14 cellular contexts compared by ENCODE assay signal in the genomic region with DNA sequence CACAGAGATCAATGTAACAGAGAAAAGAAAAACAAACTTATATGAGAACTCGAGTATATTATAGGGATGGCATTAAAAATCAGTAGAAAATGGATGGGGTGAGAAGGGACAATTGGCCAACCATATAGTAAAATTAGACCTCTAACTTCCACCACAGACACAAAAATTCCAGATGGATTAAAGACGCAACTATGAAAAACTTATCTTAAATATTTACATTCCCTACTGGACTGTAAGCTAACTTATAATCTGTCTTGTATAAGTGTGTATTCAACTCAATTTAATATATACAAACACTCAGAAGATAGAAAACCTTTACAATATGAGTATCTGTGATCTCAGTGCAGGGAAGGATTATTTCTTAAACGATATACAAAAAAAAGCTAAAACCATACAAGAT. TPM values are rescaled to one million over a fixed set of nuclear protein-coding genes. Genes with fewer than 3 reads are reported as not detected.
DNase-seq lines count a peak whose midpoint lies in the region; ATAC-seq and TF ChIP-seq lines count a peak whose summit lies in the region.
"Had no signal": no experiment of that assay in that cellular context is flagged by ENCODE, and none has a peak within 500 bp of the region (broad histone marks: within the 10 kb centered on the region; RNA-seq: fewer than 3 reads in every experiment).

No MANE protein-coding gene starts in this region.

- intact Hi-C loops in Caco-2 (cut with micrococcal nuclease; ENCODE audit: unreplicated experiment), result no loop called here
- intact Hi-C loops in activated T-helper 1 cell treated with anti-CD3 and anti-CD28 coated beads, Interleukin-12 subunit alpha, Interleukin-12 subunit beta, Interleukin-2, Interleukin-4 antibody, amounts not matched to agents 30 ng/mL and 10 ng/mL and 1 ng/mL, durations not matched to agents 14 hours and 24 hours and 36 hours (cut with micrococcal nuclease), result loop anchor here (10.0 kb wide), 3 partner anchors 307 to 1633 kb away; a partner anchor contains a TSS

- WGBS in mesenchymal stem cell, result no CpG with 5 or more reads among the region's 3 CpGs

- peak overlapping the region; percentile 87 for H3K4me2 ChIP-seq in BLaER1
- no peak overlapping the region for H3K4me2 ChIP-seq in mesenchymal stem cell (ENCODE audit: low read length, poor library complexity, severe bottlenecking)

- no peak overlapping the region for H4K91ac ChIP-seq in mesenchymal stem cell (ENCODE audit: low read length)

- H3K79me1 ChIP-seq in mesenchymal stem cell (replicated peaks; ENCODE audit: low read length, poor library complexity, severe bottlenecking), result peaks cover 14% of the 10 kb centered on the region

- TF ChIP-seq CTCF in Caco-2 (IDR thresholded peaks at IDR 0.05; ENCODE audit: insufficient read depth in 1 of 2, low read depth in 1 of 2, low read length in 1 of 2, severe bottlenecking in 1 of 2, unreplicated experiment in 1 of 2), result no peak

- no peak overlapping the region for H3K4ac ChIP-seq in mesenchymal stem cell (ENCODE audit: low read depth in 1 of 2, low read length in 2 of 2)

- H3K36me3 ChIP-seq in BLaER1 (peaks cover 46% of the 10 kb centered on the region), Caco-2 (ENCODE audit: control insufficient read depth, insufficient read depth, low read length) (no peaks in the 10 kb centered on the region), mesenchymal stem cell (ENCODE audit: control insufficient read depth in 1 of 2, insufficient read depth in 2 of 2, low read depth in 1 of 2, low read length in 2 of 2) (peaks cover 4 to 13% of the 10 kb centered on the region in 2 experiments)

- no peaks in the 10 kb centered on the region for H3K9me3 ChIP-seq in BLaER1
- no peaks in the 10 kb centered on the region for H3K9me3 ChIP-seq in Caco-2
- H3K9me3 ChIP-seq in mesenchymal stem cell (ENCODE audit: control insufficient read depth, low read length), result no peaks in the 10 kb centered on the region
- H3K9me3 ChIP-seq: gastroesophageal sphincter, testis had no signal

- no peak overlapping the region for H3K9ac ChIP-seq in BLaER1
- H3K9ac ChIP-seq in mesenchymal stem cell (ENCODE audit: low read length), result peak overlapping the region; percentile 20
- H3K9ac ChIP-seq: parathyroid adenoma had no signal

- no TSS peak for BruUV-seq in Caco-2 (replicated peaks; lab: Mats Ljungman, UMichigan)

- DNase-seq in Caco-2 (no peak), mesenchymal stem cell (no peak), NCI-H2029 treated with DMSO at 0.1 percent for 48 hours (lab: John Stamatoyannopoulos, UW) (no peak), iPS-NIHi11 (ENCODE audit: low spot score) (no peak), T-helper 9 cell (no peak)
- DNase-seq in activated T-helper 1 cell treated with anti-CD3 and anti-CD28 coated beads, Interleukin-12 subunit alpha, Interleukin-12 subunit beta, Interleukin-2, Interleukin-4 antibody, amounts not matched to agents 30 ng/mL and 10 ng/mL and 1 ng/mL, durations not matched to agents 14 hours and 24 hours and 36 hours (ENCODE audit: low spot score), result no peak
- DNase-seq: mesendoderm, NCI-H146, NCI-H446 treated with DMSO at 0.1 percent for 48 hours, testis had no signal

- no peak overlapping the region for H3K27ac ChIP-seq in BLaER1
- H3K27ac ChIP-seq in mesenchymal stem cell (ENCODE audit: low read length, poor library complexity, severe bottlenecking), result no peak overlapping the region
- H3K27ac ChIP-seq: parathyroid adenoma, testis had no signal

- POLR2A ChIA-PET in Caco-2 (lab: Charles Lee), result interaction anchor here (0.6 kb wide), 1 partner anchor 25 kb away, joined by 3 read pairs; no protein-coding TSS in a partner anchor

- no peak overlapping the region for H2BK15ac ChIP-seq in mesenchymal stem cell (ENCODE audit: low read depth, poor library complexity, severe bottlenecking)

- H3K27me3 Mint-ChIP-seq in Caco-2 (ENCODE audit: insufficient read depth, unreplicated experiment), result no peaks in the 10 kb centered on the region
- H3K27me3 Mint-ChIP-seq in activated T-helper 1 cell treated with anti-CD3 and anti-CD28 coated beads, Interleukin-12 subunit alpha, Interleukin-12 subunit beta, Interleukin-2, Interleukin-4 antibody, amounts not matched to agents 30 ng/mL and 10 ng/mL and 1 ng/mL, durations not matched to agents 14 hours and 24 hours and 36 hours (ENCODE audit: insufficient read depth), result no peaks in the 10 kb centered on the region

- no peak overlapping the region for H2BK12ac ChIP-seq in mesenchymal stem cell (ENCODE audit: low read length in 2 of 2)

- H3K4me3 ChIP-seq in BLaER1, result no peak overlapping the region
- no peak overlapping the region for H3K4me3 ChIP-seq in Caco-2 (ENCODE audit: low read depth, low read length)
- H3K4me3 ChIP-seq in mesenchymal stem cell (ENCODE audit: insufficient read depth in 1 of 2, low read depth in 1 of 2, low read length in 2 of 2), result peak overlapping the region in 1 of 2 experiments; percentile 9
- H3K4me3 ChIP-seq: gastroesophageal sphincter, testis had no signal

- H2BK5ac ChIP-seq in mesenchymal stem cell (ENCODE audit: low read depth, low read length, poor library complexity, severe bottlenecking), result no peak overlapping the region

- H3K27me3 ChIP-seq in BLaER1 (no peaks in the 10 kb centered on the region), Caco-2 (replicated peaks; ENCODE audit: control insufficient read depth, insufficient read depth, low read length) (no peaks in the 10 kb centered on the region), mesenchymal stem cell (ENCODE audit: control insufficient read depth in 1 of 2, insufficient read depth in 1 of 2, low read length in 2 of 2) (no peaks in the 10 kb centered on the region)
- H3K27me3 ChIP-seq: gastroesophageal sphincter, testis had no signal

- H3K18ac ChIP-seq in mesenchymal stem cell (ENCODE audit: low read depth in 1 of 2, low read length in 2 of 2), result no peak overlapping the region

- H3K23ac ChIP-seq in mesenchymal stem cell (ENCODE audit: low read length in 2 of 2), result no peak overlapping the region

- H2AK5ac ChIP-seq in mesenchymal stem cell (ENCODE audit: low read length, severe bottlenecking), result no peak overlapping the region

- no peak overlapping the region for H2BK120ac ChIP-seq in mesenchymal stem cell (ENCODE audit: low read depth, low read length)

- peaks cover 41% of the 10 kb centered on the region for H4K20me1 ChIP-seq in BLaER1

- H2AFZ ChIP-seq in mesenchymal stem cell (ENCODE audit: low read depth, low read length), result no peak overlapping the region
- H2AFZ ChIP-seq: parathyroid adenoma had no signal

- H3K36me3 Mint-ChIP-seq in Caco-2 (ENCODE audit: insufficient read depth, unreplicated experiment), result peaks cover 32% of the 10 kb centered on the region
- H3K36me3 Mint-ChIP-seq in activated T-helper 1 cell treated with anti-CD3 and anti-CD28 coated beads, Interleukin-12 subunit alpha, Interleukin-12 subunit beta, Interleukin-2, Interleukin-4 antibody, amounts not matched to agents 30 ng/mL and 10 ng/mL and 1 ng/mL, durations not matched to agents 14 hours and 24 hours and 36 hours (ENCODE audit: low read depth), result peaks cover 20% of the 10 kb centered on the region

- H3K4me3 Mint-ChIP-seq in Caco-2 (ENCODE audit: unreplicated experiment), result peak overlapping the region; percentile 2
- H3K4me3 Mint-ChIP-seq in activated T-helper 1 cell treated with anti-CD3 and anti-CD28 coated beads, Interleukin-12 subunit alpha, Interleukin-12 subunit beta, Interleukin-2, Interleukin-4 antibody, amounts not matched to agents 30 ng/mL and 10 ng/mL and 1 ng/mL, durations not matched to agents 14 hours and 24 hours and 36 hours, result peak overlapping the region; percentile 70

- CTCF ChIA-PET in Caco-2 (lab: Charles Lee), result interaction anchor here (0.6 kb wide), 1 partner anchor 25 kb away, joined by 3 read pairs; no protein-coding TSS in a partner anchor

- ATAC-seq in GM18873 (IDR thresholded peaks at IDR 0.05; ENCODE audit: low FRiP score, unreplicated experiment), result no peak
- ATAC-seq: gastroesophageal sphincter had no signal

- H3K27ac Mint-ChIP-seq in Caco-2 (ENCODE audit: unreplicated experiment), result no peak overlapping the region
- H3K27ac Mint-ChIP-seq in activated T-helper 1 cell treated with anti-CD3 and anti-CD28 coated beads, Interleukin-12 subunit alpha, Interleukin-12 subunit beta, Interleukin-2, Interleukin-4 antibody, amounts not matched to agents 30 ng/mL and 10 ng/mL and 1 ng/mL, durations not matched to agents 14 hours and 24 hours and 36 hours, result peak overlapping the region; percentile 47

- H3K4me1 ChIP-seq in BLaER1 (peaks cover 61% of the 10 kb centered on the region), Caco-2 (0 out of 2 replicates have a peak, but pooled peaks cover 6% of the 10 kb centered on the region), mesenchymal stem cell (ENCODE audit: control insufficient read depth, insufficient read depth, low read depth, low read length) (peaks cover 9% of the 10 kb centered on the region)
- H3K4me1 ChIP-seq: parathyroid adenoma had no signal

- no peak overlapping the region for H4K8ac ChIP-seq in mesenchymal stem cell (ENCODE audit: low read length)

- H3K9me3 Mint-ChIP-seq in Caco-2 (ENCODE audit: unreplicated experiment), result no peaks in the 10 kb centered on the region
- H3K9me3 Mint-ChIP-seq in activated T-helper 1 cell treated with anti-CD3 and anti-CD28 coated beads, Interleukin-12 subunit alpha, Interleukin-12 subunit beta, Interleukin-2, Interleukin-4 antibody, amounts not matched to agents 30 ng/mL and 10 ng/mL and 1 ng/mL, durations not matched to agents 14 hours and 24 hours and 36 hours, result peaks cover 5% of the 10 kb centered on the region

- H3K4me1 Mint-ChIP-seq in Caco-2 (ENCODE audit: low read depth, unreplicated experiment), result peaks cover 10% of the 10 kb centered on the region
- H3K4me1 Mint-ChIP-seq in activated T-helper 1 cell treated with anti-CD3 and anti-CD28 coated beads, Interleukin-12 subunit alpha, Interleukin-12 subunit beta, Interleukin-2, Interleukin-4 antibody, amounts not matched to agents 30 ng/mL and 10 ng/mL and 1 ng/mL, durations not matched to agents 14 hours and 24 hours and 36 hours (ENCODE audit: low read depth), result peaks cover 34% of the 10 kb centered on the region

- no peak overlapping the region for H3K14ac ChIP-seq in mesenchymal stem cell (ENCODE audit: low read length in 2 of 2)

RNA-seq across cellular contexts. Expression of a gene that starts 3.0 kb away (rescaled TPM):
- total RNA-seq in Caco-2 (2022), result 37.1 and 37.4 TPM in 2 replicates
- 46.4 and 46.6 TPM in 2 replicates for total RNA-seq in activated T-helper 1 cell treated with anti-CD3 and anti-CD28 coated beads, Interleukin-12 subunit alpha, Interleukin-12 subunit beta, Interleukin-2, Interleukin-4 antibody, amounts not matched to agents 30 ng/mL and 10 ng/mL and 1 ng/mL, durations not matched to agents 14 hours and 24 hours and 36 hours
- 27.8 TPM for polyA plus RNA-seq in mesenchymal stem cell (2013, experiment 1 of 2)
- 28.4 TPM for polyA plus RNA-seq in mesenchymal stem cell (2013, experiment 2 of 2)

RNA-seq across cellular contexts. Expression of a gene that starts 5.3 kb away (rescaled TPM):
- 25.3 and 26.9 TPM in 2 replicates for total RNA-seq in Caco-2 (2022)
- 71.1 and 75.2 TPM in 2 replicates for total RNA-seq in activated T-helper 1 cell treated with anti-CD3 and anti-CD28 coated beads, Interleukin-12 subunit alpha, Interleukin-12 subunit beta, Interleukin-2, Interleukin-4 antibody, amounts not matched to agents 30 ng/mL and 10 ng/mL and 1 ng/mL, durations not matched to agents 14 hours and 24 hours and 36 hours
- 7.8 TPM for polyA plus RNA-seq in mesenchymal stem cell (2013, experiment 1 of 2)
- polyA plus RNA-seq in mesenchymal stem cell (2013, experiment 2 of 2), result 7.8 TPM

RNA-seq across cellular contexts. Expression of a gene that starts 21.1 kb away (rescaled TPM):
- total RNA-seq in Caco-2 (2022), result 17.9 and 20.4 TPM in 2 replicates
- total RNA-seq in activated T-helper 1 cell treated with anti-CD3 and anti-CD28 coated beads, Interleukin-12 subunit alpha, Interleukin-12 subunit beta, Interleukin-2, Interleukin-4 antibody, amounts not matched to agents 30 ng/mL and 10 ng/mL and 1 ng/mL, durations not matched to agents 14 hours and 24 hours and 36 hours, result 22.0 TPM in 2 replicates
- 135 TPM for polyA plus RNA-seq in mesenchymal stem cell (2013, experiment 1 of 2)
- 134 TPM for polyA plus RNA-seq in mesenchymal stem cell (2013, experiment 2 of 2)

RNA-seq across cellular contexts. Expression of a gene that starts 21.5 kb away (rescaled TPM):
- 0.21 and 0.23 TPM in 2 replicates for total RNA-seq in Caco-2 (2022)
- total RNA-seq in activated T-helper 1 cell treated with anti-CD3 and anti-CD28 coated beads, Interleukin-12 subunit alpha, Interleukin-12 subunit beta, Interleukin-2, Interleukin-4 antibody, amounts not matched to agents 30 ng/mL and 10 ng/mL and 1 ng/mL, durations not matched to agents 14 hours and 24 hours and 36 hours, result 0.39 and 0.41 TPM in 2 replicates
- polyA plus RNA-seq in mesenchymal stem cell (2013, experiment 1 of 2), result not detected
- not detected for polyA plus RNA-seq in mesenchymal stem cell (2013, experiment 2 of 2)

RNA-seq across cellular contexts. Expression of a gene that starts 29.4 kb away (rescaled TPM):
- 816 and 823 TPM in 2 replicates for total RNA-seq in Caco-2 (2022)
- total RNA-seq in activated T-helper 1 cell treated with anti-CD3 and anti-CD28 coated beads, Interleukin-12 subunit alpha, Interleukin-12 subunit beta, Interleukin-2, Interleukin-4 antibody, amounts not matched to agents 30 ng/mL and 10 ng/mL and 1 ng/mL, durations not matched to agents 14 hours and 24 hours and 36 hours, result 531 and 540 TPM in 2 replicates
- 2,625 TPM for polyA plus RNA-seq in mesenchymal stem cell (2013, experiment 1 of 2)
- 2,565 TPM for polyA plus RNA-seq in mesenchymal stem cell (2013, experiment 2 of 2)
